1 cellular context compared by ENCODE assay signal in genomic region chr17:81890447-81891302, GRCh38.
TF ChIP-seq lines count a peak whose summit lies in the region.

No MANE protein-coding gene starts in this region.

TF ChIP-seq in HCT116, 20 proteins besides CTCF, POLR2A, EP300 and RAD21 (continued from another document):
- TF ChIP-seq ZBTB33 (IDR thresholded peaks at IDR 0.05; ENCODE audit: extremely low read depth, insufficient replicate concordance, low read length) (no peak), ZFX (IDR thresholded peaks at IDR 0.05) (no peak), YY1 (IDR thresholded peaks at IDR 0.05; ENCODE audit: extremely low read depth, insufficient replicate concordance, low read depth, low read length) (no peak), TCF7L2 (IDR thresholded peaks at IDR 0.05; ENCODE audit: borderline replicate concordance, extremely low read depth, insufficient read depth, insufficient read length) (no peak), JUND (IDR thresholded peaks at IDR 0.05) (no peak), REST (IDR thresholded peaks at IDR 0.05; ENCODE audit: low read depth) (no peak), SP1 (IDR thresholded peaks at IDR 0.05; ENCODE audit: low read depth) (no peak), CBX3 (IDR thresholded peaks at IDR 0.05; ENCODE audit: low read depth) (no peak), MAX (IDR thresholded peaks at IDR 0.05) (no peak), CEBPB (IDR thresholded peaks at IDR 0.05; ENCODE audit: low read depth) (no peak), FOSL1 (IDR thresholded peaks at IDR 0.05; ENCODE audit: low read depth) (no peak), ELF1 (IDR thresholded peaks at IDR 0.05; ENCODE audit: borderline replicate concordance, low read depth) (no peak), ATF3 (IDR thresholded peaks at IDR 0.05) (no peak), EZH2phosphoT487 (IDR thresholded peaks at IDR 0.05; ENCODE audit: borderline replicate concordance) (no peak)
